ENCODE assay signal across 9 cellular contexts in genomic region chr10:133257489-133258065, GRCh38. TPM values are rescaled to one million over a fixed set of nuclear protein-coding genes. Genes with fewer than 3 reads are reported as not detected.
A peak's percentile ranks its signal among the peaks of the same experiment; 100 is the strongest.
DNase-seq lines count a peak whose midpoint lies in the region; ATAC-seq and TF ChIP-seq lines count a peak whose summit lies in the region.
"Had no signal": no experiment of that assay in that cellular context is flagged by ENCODE, and none has a peak within 500 bp of the region (broad histone marks: within the 10 kb centered on the region; RNA-seq: fewer than 3 reads in every experiment).

No MANE protein-coding gene starts in this region.

- intact Hi-C loops in Calu3 (cut with micrococcal nuclease; ENCODE audit: unreplicated experiment): no loop called here

- H3K27me3 ChIP-seq in WERI-Rb-1 (ENCODE audit: insufficient read depth, low read depth, severe bottlenecking): no peaks in the 10 kb centered on the region
- peaks cover under 1% of the 10 kb centered on the region for H3K27me3 ChIP-seq in osteoblast (ENCODE audit: insufficient read depth, low read length)

- H3K27ac ChIP-seq in WERI-Rb-1 (peak overlapping the region; percentile 29), osteoblast (ENCODE audit: low read depth, low read length) (no peak overlapping the region)
- H3K27ac ChIP-seq: SJSA1 had no signal

- CTCF ChIA-PET in Calu3 (lab: Charles Lee): interaction anchor here (0.7 to 1.6 kb wide), 2 partner anchors 10 to 18 kb away, joined by 5 to 7 read pairs; partner anchors contain the start of gene ADAM8

- peak overlapping the region; percentile 68 for H2AFZ ChIP-seq in osteoblast (ENCODE audit: low read length)

- no peak overlapping the region; the same call in 1 of the 2 replicates for H3K4me3 ChIP-seq in WERI-Rb-1 (ENCODE audit: low read depth, low read length)
- no peak overlapping the region for H3K4me3 ChIP-seq in osteoblast (ENCODE audit: insufficient read depth, low read length)
- H3K4me3 ChIP-seq: SJSA1 had no signal

- H3K27ac Mint-ChIP-seq in Calu3 (ENCODE audit: unreplicated experiment): peak overlapping the region; percentile 22

- H3K9me3 ChIP-seq in WERI-Rb-1 (ENCODE audit: severe bottlenecking) (no peaks in the 10 kb centered on the region), osteoblast (ENCODE audit: low read depth, low read length) (no peaks in the 10 kb centered on the region)

- peaks cover 23% of the 10 kb centered on the region for H3K4me1 ChIP-seq in osteoblast (ENCODE audit: insufficient read depth, low read length)

- DNase-seq in Calu3: peak; percentile 63
- DNase-seq in WERI-Rb-1: peak; percentile 65
- peak; percentile 27 for DNase-seq in foreskin melanocyte
- DNase-seq in osteoblast (ENCODE audit: insufficient read length, low spot score, missing footprints): no peak
- DNase-seq in NK-92 treated with Interleukin-12 subunit alpha and Interleukin-12 subunit beta, amount 100 ng/mL, for 24 hours (lab: John Stamatoyannopoulos, UW): no peak
- no peak for DNase-seq in GOT3 (lab: John Stamatoyannopoulos, UW)
- no peak for DNase-seq in retina

- H4K20me1 ChIP-seq in osteoblast (ENCODE audit: insufficient read depth, low read length): peaks cover 3% of the 10 kb centered on the region

- peaks cover 19% of the 10 kb centered on the region for H3K4me1 Mint-ChIP-seq in Calu3 (ENCODE audit: low read depth, unreplicated experiment)

- BruUV-seq in Calu3 (replicated peaks; lab: Mats Ljungman, UMichigan): no TSS peak

- ATAC-seq in HG02938 (IDR thresholded peaks at IDR 0.05; ENCODE audit: unreplicated experiment): peak; percentile 11

- no peaks in the 10 kb centered on the region for H3K9me3 Mint-ChIP-seq in Calu3 (ENCODE audit: low read depth, unreplicated experiment)

- peaks cover 20% of the 10 kb centered on the region for H3K36me3 Mint-ChIP-seq in Calu3 (ENCODE audit: insufficient read depth, unreplicated experiment)

- peaks cover 11% of the 10 kb centered on the region for H3K27me3 Mint-ChIP-seq in Calu3 (ENCODE audit: unreplicated experiment)

- TF ChIP-seq CTCF in Calu3 (IDR thresholded peaks at IDR 0.05; ENCODE audit: unreplicated experiment) (no peak), WERI-Rb-1 (IDR thresholded peaks at IDR 0.05; ENCODE audit: low read depth, low read length) (peak; percentile 32; the same call in 1 of the 2 replicates), osteoblast (IDR thresholded peaks at IDR 0.05; ENCODE audit: extremely low read depth, low read depth, low read length) (peak; percentile 30)

- H3K79me2 ChIP-seq in osteoblast (ENCODE audit: insufficient read depth, low read length): no peaks in the 10 kb centered on the region

- peak overlapping the region; percentile 59 for H3K4me2 ChIP-seq in osteoblast (ENCODE audit: insufficient read depth, low read length)

- peak overlapping the region; percentile 7 for H3K4me3 Mint-ChIP-seq in Calu3 (ENCODE audit: low read depth, unreplicated experiment)

- H3K36me3 ChIP-seq in WERI-Rb-1 (no peaks in the 10 kb centered on the region), osteoblast (ENCODE audit: insufficient read depth, low read length) (no peaks in the 10 kb centered on the region)

RNA-seq across cellular contexts. Expression of gene ADAM8, which starts 19.1 kb away (rescaled TPM):
- total RNA-seq in Calu3 (2022): 40.4 and 54.4 TPM in 2 replicates
- total RNA-seq in osteoblast: 1.2 and 2.2 TPM in 2 replicates
- total RNA-seq: SJSA1 had no signal

RNA-seq across cellular contexts. Expression of gene VENTX, which starts 19.9 kb away (rescaled TPM):
- total RNA-seq in Calu3 (2022): not detected in 2 replicates
- total RNA-seq in osteoblast: not detected in 2 replicates
- total RNA-seq: SJSA1 had no signal

RNA-seq across cellular contexts. Expression of gene UTF1, which starts 27.6 kb away (rescaled TPM):
- total RNA-seq in Calu3 (2022): not detected in 2 replicates
- not detected in 2 replicates for total RNA-seq in osteoblast
- total RNA-seq: SJSA1 had no signal

RNA-seq across cellular contexts. Expression of gene TUBGCP2, which starts 51.1 kb away (rescaled TPM):
- 41.0 and 47.2 TPM in 2 replicates for total RNA-seq in Calu3 (2022)
- total RNA-seq in osteoblast: 60.8 and 63.6 TPM in 2 replicates

RNA-seq across cellular contexts. Expression of gene ZNF511, which starts 51.1 kb away (rescaled TPM):
- total RNA-seq in Calu3 (2022): 21.2 and 24.0 TPM in 2 replicates
- 20.9 and 24.6 TPM in 2 replicates for total RNA-seq in osteoblast

Comparison
In these comparisons a context has a peak if more than half of its experiments do, and no peak if none do; other contexts are left out.
1. DNase-seq: peak in Calu3 (single experiment), WERI-Rb-1 (single experiment) and foreskin melanocyte (single experiment); none in osteoblast (single experiment), NK-92 treated with Interleukin-12 subunit alpha and Interleukin-12 subunit beta, amount 100 ng/mL, for 24 hours (single experiment), GOT3 (single experiment) and retina (single experiment).
2. RNA of gene ADAM8, which starts 19.1 kb away (total RNA-seq): 40.4 to 54.4 TPM in Calu3; 1.2 to 2.2 TPM in osteoblast; every median in the first group is over 10 times any median in the second.